1 cellular context compared by ENCODE assay signal in the genomic region with DNA sequence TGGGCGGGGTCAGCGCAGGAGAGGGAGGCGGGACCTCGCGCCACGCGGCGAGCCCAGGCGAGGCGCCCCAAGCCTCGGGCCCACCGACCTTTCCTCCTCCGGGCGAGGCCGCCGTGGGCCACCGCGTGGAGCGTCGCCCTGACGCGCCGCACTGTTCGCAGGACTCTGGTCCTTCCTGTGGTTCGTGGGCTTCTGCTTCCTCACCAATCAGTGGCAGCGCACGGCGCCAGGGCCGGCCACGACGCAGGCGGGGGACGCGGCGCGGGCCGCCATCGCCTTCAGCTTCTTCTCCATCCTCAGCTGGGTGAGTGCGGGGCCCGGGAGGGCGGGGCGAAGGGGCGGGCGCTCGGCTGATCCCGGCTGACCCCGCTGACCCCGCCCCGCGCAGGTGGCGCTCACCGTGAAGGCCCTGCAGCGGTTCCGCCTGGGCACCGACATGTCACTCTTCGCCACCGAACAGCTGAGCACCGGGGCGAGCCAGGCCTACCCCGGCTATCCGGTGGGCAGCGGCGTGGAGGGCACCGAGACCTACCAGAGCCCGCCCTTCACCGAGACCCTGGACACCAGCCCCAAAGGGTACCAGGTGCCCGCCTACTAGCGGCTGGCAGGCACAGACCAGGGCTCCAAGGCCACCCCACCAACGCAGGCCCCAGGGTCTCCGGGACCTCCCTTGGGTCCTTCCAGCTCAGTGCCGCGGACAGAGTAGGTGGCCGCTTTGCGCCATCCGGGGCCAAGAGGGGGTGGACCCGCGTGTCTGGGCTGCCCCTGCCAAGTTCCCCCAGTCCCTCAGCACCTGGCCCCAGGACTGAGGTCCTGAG.
TF ChIP-seq lines count a peak whose summit lies in the region.

No MANE protein-coding gene starts in this region.

TF ChIP-seq in WTC11, 78 proteins besides CTCF, POLR2A, EP300 and RAD21 (continued from another document):
- no peak for TF ChIP-seq AR (CRISPR knock-in tag; IDR thresholded peaks at IDR 0.05)
- TF ChIP-seq ZBTB21 (CRISPR knock-in tag; IDR thresholded peaks at IDR 0.05; ENCODE audit: borderline replicate concordance): peak; percentile 8; the same call in 1 of the 2 replicates
- no peak for TF ChIP-seq CBFB (CRISPR knock-in tag; IDR thresholded peaks at IDR 0.05; ENCODE audit: low read depth)
